In genomic region chr5:108386345-108387061, GRCh38 we compare ENCODE assay signal across 23 cellular contexts. TPM values are rescaled to one million over a fixed set of nuclear protein-coding genes. Genes with fewer than 3 reads are reported as not detected.
DNase-seq lines count a peak whose midpoint lies in the region; ATAC-seq and TF ChIP-seq lines count a peak whose summit lies in the region.
"Had no signal": no experiment of that assay in that cellular context is flagged by ENCODE, and none has a peak within 500 bp of the region (broad histone marks: within the 10 kb centered on the region; RNA-seq: fewer than 3 reads in every experiment).

No MANE protein-coding gene starts in this region.

- no peak for TF ChIP-seq CTCF in epithelial cell of esophagus (IDR thresholded peaks at IDR 0.05; ENCODE audit: insufficient read depth, low read depth, low read length, missing control alignments)
- no peak for TF ChIP-seq CTCF in neural progenitor cell (IDR thresholded peaks at IDR 0.05)

- no peak overlapping the region for H3K4me3 Mint-ChIP-seq in neural progenitor cell
- H3K4me3 Mint-ChIP-seq: immature natural killer cell; stimulated activated naive CD8-positive, alpha-beta T cell treated with anti-CD3 and anti-CD28 coated beads, Interleukin-15, amount 100 ng/mL, for 72 hours; type B pancreatic cell had no signal

- DNase-seq in EH (ENCODE audit: low read depth): peak; percentile 43
- DNase-seq in LHCN-M2 (ENCODE audit: low read depth): peak; percentile 84
- DNase-seq in epithelial cell of esophagus (ENCODE audit: low read depth): peak; percentile 17
- DNase-seq in neural progenitor cell (ENCODE audit: low spot score): no peak
- no peak for DNase-seq in COR-L47 (lab: John Stamatoyannopoulos, UW)
- no peak for DNase-seq in DMS79 (lab: John Stamatoyannopoulos, UW)
- no peak for DNase-seq in SIG-M5 treated with dmso at 0.1 percent for 504 hours (lab: John Stamatoyannopoulos, UW; ENCODE audit: unreplicated experiment)
- DNase-seq: activated CD4-positive, alpha-beta T cell treated with anti-CD3 and anti-CD28 coated beads for 1 hour; AML-193; Caco-2; dorsolateral prefrontal cortex; head of caudate nucleus; immature natural killer cell; MG63; NCI-H1436 treated with DMSO at 0.1 percent for 48 hours; right cardiac atrium; stimulated activated CD4-positive, alpha-beta T cell treated with anti-CD3 and anti-CD28 coated beads, Interleukin-1b, Interleukin-23, amount 100 ng/mL, for 48 hours; stimulated activated naive CD8-positive, alpha-beta T cell treated with anti-CD3 and anti-CD28 coated beads, Interleukin-15, amount 100 ng/mL, for 72 hours; T1000 had no signal

- no peaks in the 10 kb centered on the region for H3K9me3 Mint-ChIP-seq in neural progenitor cell
- H3K9me3 Mint-ChIP-seq: immature natural killer cell; stimulated activated naive CD8-positive, alpha-beta T cell treated with anti-CD3 and anti-CD28 coated beads, Interleukin-15, amount 100 ng/mL, for 72 hours; type B pancreatic cell had no signal

- H2AFZ ChIP-seq in neural progenitor cell (replicated peaks): no peak overlapping the region

- no peaks in the 10 kb centered on the region for H3K4me1 ChIP-seq in neural progenitor cell

- peaks cover 17% of the 10 kb centered on the region for H3F3A ChIP-seq in neural progenitor cell (ENCODE audit: low read depth)

- H3K27me3 Mint-ChIP-seq in neural progenitor cell (ENCODE audit: insufficient read depth, low read depth): no peaks in the 10 kb centered on the region
- H3K27me3 Mint-ChIP-seq: stimulated activated naive CD8-positive, alpha-beta T cell treated with anti-CD3 and anti-CD28 coated beads, Interleukin-15, amount 100 ng/mL, for 72 hours had no signal

- no peaks in the 10 kb centered on the region for H3K27me3 ChIP-seq in neural progenitor cell
- H3K27me3 ChIP-seq: dorsolateral prefrontal cortex had no signal

- no peak overlapping the region for H3K9ac ChIP-seq in neural progenitor cell

- H3K36me3 ChIP-seq in neural progenitor cell: no peaks in the 10 kb centered on the region
- H3K36me3 ChIP-seq: MG63 had no signal

- H3K36me3 Mint-ChIP-seq in neural progenitor cell: no peaks in the 10 kb centered on the region
- H3K36me3 Mint-ChIP-seq: immature natural killer cell, type B pancreatic cell had no signal

- H3K79me2 ChIP-seq in neural progenitor cell (ENCODE audit: low read depth): no peaks in the 10 kb centered on the region

- ATAC-seq in GM21360 (IDR thresholded peaks at IDR 0.05; ENCODE audit: unreplicated experiment): no peak
- ATAC-seq: Panc1; right cardiac atrium; stimulated activated naive CD8-positive, alpha-beta T cell treated with anti-CD3 and anti-CD28 coated beads, Interleukin-15, amount 100 ng/mL, for 72 hours had no signal

- H3K9me3 ChIP-seq in neural progenitor cell (ENCODE audit: low read depth): no peaks in the 10 kb centered on the region
- H3K9me3 ChIP-seq: Caco-2, MG63 had no signal

- H3K27ac Mint-ChIP-seq in neural progenitor cell: peak overlapping the region; percentile 22
- H3K27ac Mint-ChIP-seq: stimulated activated naive CD8-positive, alpha-beta T cell treated with anti-CD3 and anti-CD28 coated beads, Interleukin-15, amount 100 ng/mL, for 72 hours; type B pancreatic cell had no signal

- H3K27ac ChIP-seq in neural progenitor cell: no peak overlapping the region
- H3K27ac ChIP-seq: dorsolateral prefrontal cortex, SK-N-MC had no signal

- H3K4me3 ChIP-seq in epithelial cell of esophagus (ENCODE audit: low read length): no peak overlapping the region
- H3K4me3 ChIP-seq in neural progenitor cell: no peak overlapping the region
- H3K4me3 ChIP-seq: dorsolateral prefrontal cortex, MG63, SK-N-MC had no signal

- no peak overlapping the region for H3K4me2 ChIP-seq in neural progenitor cell

- H3K4me1 Mint-ChIP-seq in neural progenitor cell: peaks cover 9% of the 10 kb centered on the region

- H4K20me1 ChIP-seq in neural progenitor cell (ENCODE audit: low read depth): no peaks in the 10 kb centered on the region

RNA-seq across cellular contexts. Expression of gene FBXL17, which starts 4.6 kb away (rescaled TPM):
- total RNA-seq in LHCN-M2 (2014; rRNA removed) (17.4 and 23.4 TPM in 2 replicates), neural progenitor cell (ENCODE audit: low replicate concordance) (6.3 and 7.6 TPM in 2 replicates)
- 6.0 TPM for polyA plus RNA-seq in LHCN-M2 (2012)

Comparison
In these comparisons a context has a peak if more than half of its experiments do, and no peak if none do; other contexts are left out.
1. DNase-seq: peak in EH (single experiment), LHCN-M2 (single experiment) and epithelial cell of esophagus (single experiment); none in neural progenitor cell (single experiment), COR-L47 (single experiment), DMS79 (single experiment) and SIG-M5 treated with dmso at 0.1 percent for 504 hours (single experiment).